9 cellular contexts compared by ENCODE assay signal in genomic region chrX:57286507-57287251, GRCh38. TPM values are rescaled to one million over a fixed set of nuclear protein-coding genes. Genes with fewer than 3 reads are reported as not detected.
DNase-seq lines count a peak whose midpoint lies in the region; ATAC-seq and TF ChIP-seq lines count a peak whose summit lies in the region.
"Had no signal": no experiment of that assay in that cellular context is flagged by ENCODE, and none has a peak within 500 bp of the region (broad histone marks: within the 10 kb centered on the region; RNA-seq: fewer than 3 reads in every experiment).

Gene FAAH2 (plus strand): TSS chrX:57286706. CDS start chrX:57286826, 120 bp downstream.

- H3K9me3 ChIP-seq in iPS DF 6.9 (ENCODE audit: control insufficient read depth, insufficient read depth, low read length): no peaks in the 10 kb centered on the region

- no peaks in the 10 kb centered on the region for H3K36me3 Mint-ChIP-seq in activated T-cell treated with anti-CD3 and anti-CD28 coated beads, Interleukin-2, amount 50 U/mL, for 24 hours (ENCODE audit: low read depth)

- no peak within 1 kb of the TSS for H3K27ac ChIP-seq in iPS DF 6.9 (ENCODE audit: low read length)
- no peak within 1 kb of the TSS for H3K27ac ChIP-seq in brain microvascular endothelial cell

- intact Hi-C loops in Right ventricle myocardium inferior (cut with DNase I) (no loop called here), left ventricle myocardium superior (cut with micrococcal nuclease) (no loop called here)

- DNase-seq in Right ventricle myocardium inferior (ENCODE audit: missing footprints): peak; percentile 31
- no peak for DNase-seq in left ventricle myocardium superior
- peak; percentile 89 for DNase-seq in NCI-H345 (lab: John Stamatoyannopoulos, UW)
- DNase-seq in activated T-cell treated with anti-CD3 and anti-CD28 coated beads, Interleukin-2, amount 50 U/mL, for 24 hours: peak; percentile 65
- DNase-seq in iPS DF 6.9 (ENCODE audit: low read depth, low spot score): no peak
- peak; percentile 20 to 40 for DNase-seq in stimulated activated CD4-positive, alpha-beta T cell treated with anti-CD3 and anti-CD28 coated beads, Interleukin-1b, Interleukin-23, amount 100 ng/mL, for 4 hours (ENCODE audit: low read depth in 2 of 2)
- no peak for DNase-seq in brain microvascular endothelial cell

- TF ChIP-seq CTCF in brain microvascular endothelial cell (IDR thresholded peaks at IDR 0.05; ENCODE audit: low read depth, low read length, missing control alignments): no peak

- no CpG with 5 or more reads among the region's 22 CpGs for WGBS in iPS DF 6.9 (ENCODE audit: insufficient coverage, insufficient read length)

- peak within 1 kb of the TSS; percentile 90 for H3K27ac Mint-ChIP-seq in activated T-cell treated with anti-CD3 and anti-CD28 coated beads, Interleukin-2, amount 50 U/mL, for 24 hours
- H3K27ac Mint-ChIP-seq: dendritic cell treated with granulocyte-macrophage colony-stimulating factor and Interleukin-4, amounts not matched to agents 40 ng/mL and 50 ng/mL, for 4 days had no signal

- no peak for ATAC-seq in Right ventricle myocardium inferior
- ATAC-seq in left ventricle myocardium superior: no peak
- peak; percentile 93 for ATAC-seq in HG03139 (IDR thresholded peaks at IDR 0.05; ENCODE audit: unreplicated experiment)

- H3K4me1 Mint-ChIP-seq in activated T-cell treated with anti-CD3 and anti-CD28 coated beads, Interleukin-2, amount 50 U/mL, for 24 hours (ENCODE audit: low read depth): peaks cover 54% of the 10 kb centered on the region

- in situ Hi-C loops in brain microvascular endothelial cell (cut with HindIII; ENCODE audit: low pct_ligation_motif_present, low sequenced_read_pairs): no loop called here

- H3K27me3 ChIP-seq in iPS DF 6.9 (ENCODE audit: control insufficient read depth, insufficient read depth, low read length): no peaks in the 10 kb centered on the region
- no peaks in the 10 kb centered on the region for H3K27me3 ChIP-seq in brain microvascular endothelial cell (replicated peaks)

- no peaks in the 10 kb centered on the region for H3K36me3 ChIP-seq in iPS DF 6.9 (ENCODE audit: control insufficient read depth, insufficient read depth, low read length)
- no peaks in the 10 kb centered on the region for H3K36me3 ChIP-seq in brain microvascular endothelial cell (replicated peaks)

- H3K4me1 ChIP-seq in iPS DF 6.9 (ENCODE audit: control insufficient read depth, insufficient read depth, low read length): no peaks in the 10 kb centered on the region

- peaks cover 53% of the 10 kb centered on the region for H3K27me3 Mint-ChIP-seq in activated T-cell treated with anti-CD3 and anti-CD28 coated beads, Interleukin-2, amount 50 U/mL, for 24 hours

- H3K4me3 Mint-ChIP-seq in activated T-cell treated with anti-CD3 and anti-CD28 coated beads, Interleukin-2, amount 50 U/mL, for 24 hours: peak within 1 kb of the TSS; percentile 82
- H3K4me3 Mint-ChIP-seq: dendritic cell treated with granulocyte-macrophage colony-stimulating factor and Interleukin-4, amounts not matched to agents 40 ng/mL and 50 ng/mL, for 4 days had no signal

- no peaks in the 10 kb centered on the region for H3K9me3 Mint-ChIP-seq in activated T-cell treated with anti-CD3 and anti-CD28 coated beads, Interleukin-2, amount 50 U/mL, for 24 hours
- H3K9me3 Mint-ChIP-seq: dendritic cell treated with granulocyte-macrophage colony-stimulating factor and Interleukin-4, amounts not matched to agents 40 ng/mL and 50 ng/mL, for 4 days had no signal

- H3K4me3 ChIP-seq in iPS DF 6.9 (ENCODE audit: low read length) (peak within 1 kb of the TSS; percentile 56; the same call in 1 of the 2 replicates), brain microvascular endothelial cell (ENCODE audit: low read depth, low read length) (no peak within 1 kb of the TSS)

RNA-seq across cellular contexts. Expression of gene FAAH2, which starts in this region (rescaled TPM):
- total RNA-seq in Right ventricle myocardium inferior (0.24 TPM), left ventricle myocardium superior (0.69 TPM)

Comparison
In these comparisons a context has a peak if more than half of its experiments do, and no peak if none do; other contexts are left out.
1. Peak in DNase-seq in Right ventricle myocardium inferior; RNA of the gene not detected or under 1 TPM.
2. DNase-seq: peak in NCI-H345 (single experiment), activated T-cell treated with anti-CD3 and anti-CD28 coated beads, Interleukin-2, amount 50 U/mL, for 24 hours (single experiment) and stimulated activated CD4-positive, alpha-beta T cell treated with anti-CD3 and anti-CD28 coated beads, Interleukin-1b, Interleukin-23, amount 100 ng/mL, for 4 hours (2 of 2); none in left ventricle myocardium superior (single experiment), iPS DF 6.9 (single experiment) and brain microvascular endothelial cell (single experiment).